In the genomic region with DNA sequence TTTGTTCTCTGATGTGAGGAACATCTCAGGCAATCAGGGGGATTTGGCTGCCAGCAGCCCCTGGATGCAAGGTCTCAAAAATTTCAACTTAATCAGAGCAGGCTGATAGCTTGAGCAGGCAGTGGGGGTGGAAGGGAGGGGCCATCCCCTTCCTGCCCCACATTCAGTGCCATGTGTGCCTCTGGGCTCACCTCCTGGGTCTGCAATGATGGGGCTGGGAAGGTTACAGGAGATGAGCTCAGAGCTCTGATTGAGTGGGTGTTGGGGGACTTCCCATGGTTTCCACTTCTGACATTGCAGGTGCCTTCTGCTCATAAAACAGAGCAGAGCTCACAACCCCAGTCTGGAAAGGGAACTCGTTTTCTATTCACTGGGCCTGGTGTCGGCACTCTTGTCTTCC, we compare ENCODE assay signal across 13 cellular contexts. TPM values are rescaled to one million over a fixed set of nuclear protein-coding genes. Genes with fewer than 3 reads are reported as not detected.
DNase-seq lines count a peak whose midpoint lies in the region; ATAC-seq, FAIRE-seq and TF ChIP-seq lines count a peak whose summit lies in the region.
"Had no signal": no experiment of that assay in that cellular context is flagged by ENCODE, and none has a peak within 500 bp of the region (broad histone marks: within the 10 kb centered on the region; RNA-seq: fewer than 3 reads in every experiment).

No MANE protein-coding gene starts in this region.

- H3K9me3 ChIP-seq in small intestine (ENCODE audit: control insufficient read depth, low read depth) = no peaks in the 10 kb centered on the region
- no peaks in the 10 kb centered on the region for H3K9me3 ChIP-seq in suprapubic skin

- ATAC-seq in GM18861 (IDR thresholded peaks at IDR 0.05; ENCODE audit: unreplicated experiment) = peak; percentile 45
- peak; percentile 79 for ATAC-seq in HG03442 (IDR thresholded peaks at IDR 0.05; ENCODE audit: unreplicated experiment)

- H3K4me3 Mint-ChIP-seq in activated naive CD4-positive, alpha-beta T cell treated with anti-CD3 and anti-CD28 coated beads, Interleukin-2, amount 50 U/mL, for 24 hours = peak overlapping the region; percentile 33

- no peak for FAIRE-seq in small intestine (lab: Jason Lieb, UNC)

- H3K27ac ChIP-seq in small intestine (ENCODE audit: low read depth in 1 of 2, low read length in 1 of 2) (no peak overlapping the region), suprapubic skin (no peak overlapping the region)

- H3K36me3 Mint-ChIP-seq in activated naive CD4-positive, alpha-beta T cell treated with anti-CD3 and anti-CD28 coated beads, Interleukin-2, amount 50 U/mL, for 24 hours = peaks cover 6% of the 10 kb centered on the region

- H3K4me1 ChIP-seq in small intestine (ENCODE audit: control insufficient read depth in 2 of 2, insufficient read depth in 1 of 2, low read depth in 1 of 2, low read length in 1 of 2) (no peaks in the 10 kb centered on the region), suprapubic skin (peaks cover 36% of the 10 kb centered on the region)

- 54 to 84% (median 75%) methylated on average over 2 of the region's 2 CpGs for WGBS in small intestine, 3 donors
- 82% methylated on average over 2 of the region's 2 CpGs for WGBS in suprapubic skin

- TF ChIP-seq CTCF in suprapubic skin (IDR thresholded peaks at IDR 0.05) = no peak

- H3K27me3 Mint-ChIP-seq in activated naive CD4-positive, alpha-beta T cell treated with anti-CD3 and anti-CD28 coated beads, Interleukin-2, amount 50 U/mL, for 24 hours = no peaks in the 10 kb centered on the region

- peak overlapping the region; percentile 12 for H3K27ac Mint-ChIP-seq in activated naive CD4-positive, alpha-beta T cell treated with anti-CD3 and anti-CD28 coated beads, Interleukin-2, amount 50 U/mL, for 24 hours

- H3K27me3 ChIP-seq in small intestine (ENCODE audit: control insufficient read depth in 2 of 2, insufficient read depth in 2 of 2, low read length in 2 of 2) (no peaks in the 10 kb centered on the region), suprapubic skin (no peaks in the 10 kb centered on the region)

- no peaks in the 10 kb centered on the region for H3K9me3 Mint-ChIP-seq in activated naive CD4-positive, alpha-beta T cell treated with anti-CD3 and anti-CD28 coated beads, Interleukin-2, amount 50 U/mL, for 24 hours

- peak; percentile 28 to 30 (median 29) for DNase-seq in stimulated activated CD4-positive, alpha-beta T cell treated with anti-CD3 and anti-CD28 coated beads, TNF-alpha, amount 100 ng/mL, for 4 hours (ENCODE audit: low read depth in 3 of 3)
- DNase-seq in small intestine (no peak), suprapubic skin (ENCODE audit: low spot score in 2 of 2) (no peak), germinal center (ENCODE audit: low spot score) (no peak), GF-D8 (lab: John Stamatoyannopoulos, UW) (no peak)
- DNase-seq: DMS 273 treated with DMSO at 0.1 percent for 48 hours, foreskin melanocyte, NCI-H345 had no signal

- H3K36me3 ChIP-seq in small intestine (ENCODE audit: control insufficient read depth in 2 of 2, insufficient read depth in 2 of 2, low read length in 2 of 2) (no peaks in the 10 kb centered on the region), suprapubic skin (peaks cover 6% of the 10 kb centered on the region)

- peaks cover 15% of the 10 kb centered on the region for H3K4me1 Mint-ChIP-seq in activated naive CD4-positive, alpha-beta T cell treated with anti-CD3 and anti-CD28 coated beads, Interleukin-2, amount 50 U/mL, for 24 hours

- H3K4me3 ChIP-seq in small intestine (ENCODE audit: low read depth in 1 of 2, low read length in 2 of 2) (no peak overlapping the region), suprapubic skin (no peak overlapping the region)

- no peak for TF ChIP-seq POLR2A in suprapubic skin (IDR thresholded peaks at IDR 0.05)

- no peak for TF ChIP-seq EP300 in suprapubic skin (IDR thresholded peaks at IDR 0.05)

RNA-seq across cellular contexts. Expression of a gene that starts 37.0 kb away (rescaled TPM):
- 1 to 10 TPM; 6.5 to 9.0 (median 8.9) TPM for polyA plus RNA-seq in small intestine
- total RNA-seq in suprapubic skin = 10 to 100 TPM in 3 of 4 donors, 1 to 10 TPM in 1; 8.2 to 16.7 (median 11.7) TPM

RNA-seq across cellular contexts. Expression of a gene that starts 38.4 kb away (rescaled TPM):
- 1 to 10 TPM in 1 of 3 donors, under 1 TPM in 2; 0.67 to 8.7 (median 0.81) TPM for polyA plus RNA-seq in small intestine
- total RNA-seq in suprapubic skin = 10 to 100 TPM in 3 of 4 donors, 1 to 10 TPM in 1; 2.7 to 15.2 (median 11.3) TPM

RNA-seq across cellular contexts. Expression of a gene that starts 46.2 kb away (rescaled TPM):
- polyA plus RNA-seq in small intestine = not detected
- not detected for total RNA-seq in suprapubic skin
- total RNA-seq: myocyte, subcutaneous adipose tissue had no signal

RNA-seq across cellular contexts. Expression of a gene that starts 54.8 kb away (rescaled TPM):
- polyA plus RNA-seq in small intestine = not detected
- total RNA-seq in suprapubic skin = not detected
- total RNA-seq: myocyte, subcutaneous adipose tissue had no signal

Comparison
In these comparisons a context has a peak if more than half of its experiments do, and no peak if none do; other contexts are left out.
1. DNase-seq: peak in stimulated activated CD4-positive, alpha-beta T cell treated with anti-CD3 and anti-CD28 coated beads, TNF-alpha, amount 100 ng/mL, for 4 hours (3 of 3); none in small intestine (single experiment), suprapubic skin (0 of 2), germinal center (single experiment) and GF-D8 (single experiment).